ENCODE assay signal across 25 cellular contexts in the genomic region with DNA sequence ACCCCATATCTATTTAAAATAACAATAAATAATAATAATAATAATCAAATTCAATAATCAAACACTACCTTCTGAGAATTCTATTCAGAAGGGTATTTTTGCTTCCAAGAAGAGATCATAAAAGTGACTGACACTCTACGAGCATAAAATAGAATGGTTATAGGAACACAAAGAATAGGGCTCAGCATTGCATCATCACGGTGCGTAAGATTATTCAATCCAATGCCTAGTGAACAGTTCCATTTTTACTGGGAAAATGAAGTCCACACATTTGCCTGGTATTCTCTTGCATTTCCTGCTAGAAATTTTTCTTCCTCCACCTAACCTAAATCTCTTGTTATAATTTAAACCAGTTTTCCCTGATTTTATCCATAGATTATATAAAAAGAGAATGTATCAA.
"Had no signal": no experiment of that assay in that cellular context is flagged by ENCODE, and none has a peak within 500 bp of the region (broad histone marks: within the 10 kb centered on the region; RNA-seq: fewer than 3 reads in every experiment).

No MANE protein-coding gene starts in this region.

- H3K9me3 ChIP-seq: esophagus squamous epithelium, gastrocnemius medialis, heart right ventricle, left lung, lower lobe of right lung, mucosa of descending colon had no signal

- ATAC-seq: effector memory CD8-positive, alpha-beta T cell; esophagus mucosa; gastrocnemius medialis; heart right ventricle; left cardiac atrium; left lung; left ventricle myocardium superior; lower lobe of right lung; mucosa of descending colon had no signal

- H3K27me3 ChIP-seq: esophagus squamous epithelium, gastrocnemius medialis, heart right ventricle, left lung had no signal

- FAIRE-seq: endometrium, islet of Langerhans, keratinocyte had no signal

- H3K4me3 ChIP-seq: esophagus squamous epithelium, gastrocnemius medialis, heart right ventricle, left lung, lower lobe of right lung, mucosa of descending colon had no signal

- H3K27ac ChIP-seq: epithelial cell of prostate, esophagus squamous epithelium, gastrocnemius medialis, heart right ventricle, left lung, lower lobe of right lung had no signal

- H3K36me3 ChIP-seq: gastrocnemius medialis had no signal

- H3K4me1 ChIP-seq: esophagus squamous epithelium, gastrocnemius medialis, heart right ventricle, left lung, lower lobe of right lung had no signal

- DNase-seq: cortex of kidney; effector CD8-positive, alpha-beta T cell; effector memory CD8-positive, alpha-beta T cell; endodermal cell; erythroblast; esophagus squamous epithelium; foreskin fibroblast; foreskin melanocyte; gastrocnemius medialis; glutamatergic neuron; head of caudate nucleus; heart right ventricle; hippocampal formation; left cardiac atrium; left lung; left ventricle myocardium superior; lower lobe of right lung; mesenchymal stem cell; mucosa of descending colon; naive B cell had no signal
